In genomic region chr19:17420267-17420924, GRCh38 we compare ENCODE assay signal across 1 cellular context.
TF ChIP-seq lines count a peak whose summit lies in the region.

No MANE protein-coding gene starts in this region.

TF ChIP-seq in neural cell, 6 proteins besides CTCF, POLR2A, EP300 and RAD21:
- no peak for TF ChIP-seq POLR2AphosphoS5 (IDR thresholded peaks at IDR 0.05)
